In the genomic region with DNA sequence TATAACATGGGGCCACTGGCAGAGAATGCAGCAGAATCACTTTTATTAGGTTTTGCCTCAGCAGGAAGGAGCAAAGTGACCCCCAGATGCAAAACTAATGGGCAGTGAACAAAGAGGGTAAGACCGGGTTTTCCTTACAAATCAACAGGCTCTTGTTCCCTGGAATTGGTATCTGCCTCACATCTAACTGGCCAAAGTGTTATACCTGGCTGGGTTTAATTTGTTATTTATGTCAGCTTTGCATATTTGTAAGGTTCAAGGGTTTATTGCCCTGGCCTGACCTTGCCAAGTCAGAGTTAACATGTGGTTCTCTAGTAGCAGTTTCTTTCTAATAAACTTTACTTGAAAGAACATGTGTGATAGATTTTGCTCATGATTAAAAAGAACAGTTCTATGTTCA, we compare ENCODE assay signal across 22 cellular contexts.
DNase-seq lines count a peak whose midpoint lies in the region; ATAC-seq and TF ChIP-seq lines count a peak whose summit lies in the region.
"Had no signal": no experiment of that assay in that cellular context is flagged by ENCODE, and none has a peak within 500 bp of the region (broad histone marks: within the 10 kb centered on the region; RNA-seq: fewer than 3 reads in every experiment).

No MANE protein-coding gene starts in this region.

- no peak for ATAC-seq in HG03135 (IDR thresholded peaks at IDR 0.05; ENCODE audit: unreplicated experiment)
- no peak for ATAC-seq in omental fat pad (ENCODE audit: low FRiP score)
- ATAC-seq: GM12878 had no signal

- DNase-seq in NCI-H526 treated with DMSO at 0.1 percent for 48 hours (lab: John Stamatoyannopoulos, UW) (peak; percentile 37), left kidney (ENCODE audit: low read depth, low spot score) (peak; percentile 78), renal cortical epithelial cell (ENCODE audit: low read depth) (peak; percentile 66), omental fat pad (ENCODE audit: low spot score) (no peak), NCI-H2107 (lab: John Stamatoyannopoulos, UW) (no peak)
- DNase-seq: 8988T; ACHN; BE2C; C1 segment of cervical spinal cord; CD4-positive, alpha-beta memory T cell; CD4-positive, CD25-positive, alpha-beta regulatory T cell; CD8-positive, alpha-beta memory T cell; COR-L47; DMS 273 treated with DMSO at 0.1 percent for 48 hours; DMS153; DMS53; DMS79; DND-41; EL; GDM1 had no signal

- no peak for TF ChIP-seq CTCF in omental fat pad (IDR thresholded peaks at IDR 0.05)

Comparison
In these comparisons a context has a peak if more than half of its experiments do, and no peak if none do; other contexts are left out.
1. DNase-seq: peak in NCI-H526 treated with DMSO at 0.1 percent for 48 hours (single experiment), left kidney (single experiment) and renal cortical epithelial cell (single experiment); none in omental fat pad (single experiment) and NCI-H2107 (single experiment).